Comparison of ENCODE assay signal across 8 cellular contexts in the genomic region with DNA sequence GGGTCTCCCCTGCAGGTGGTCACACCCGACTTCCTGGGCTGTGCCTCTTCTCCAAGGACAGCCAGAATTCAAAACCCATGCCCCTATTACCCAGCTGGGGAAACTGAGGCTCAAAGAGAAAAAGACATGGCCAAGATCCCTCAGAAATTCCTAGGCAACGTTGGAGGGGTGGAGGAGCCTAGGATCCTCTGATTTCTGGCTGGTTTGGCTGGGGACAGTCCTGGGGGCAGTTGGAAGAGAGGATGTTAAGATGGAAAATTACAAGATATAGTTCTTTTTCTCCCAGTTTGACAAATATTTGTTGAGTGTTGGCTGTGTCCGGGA. TPM values are rescaled to one million over a fixed set of nuclear protein-coding genes. Genes with fewer than 3 reads are reported as not detected.
DNase-seq lines count a peak whose midpoint lies in the region; ATAC-seq and TF ChIP-seq lines count a peak whose summit lies in the region.

No MANE protein-coding gene starts in this region.

- H3K27ac ChIP-seq in heart left ventricle (peak overlapping the region; percentile 84 to 99 (median 96)), breast epithelium (peak overlapping the region; percentile 94 to 95), vagina (peak overlapping the region; percentile 93)

- H3K27ac Mint-ChIP-seq in mesothelial cell of epicardium = peak overlapping the region; percentile 88

- intact Hi-C loops in heart left ventricle (cut with DNase I) = loop anchor here in 3 of 10 donors (5.0 kb wide), 3 partner anchors 73 to 183 kb away; a partner anchor contains a TSS
- intact Hi-C loops in left cardiac atrium (cut with DNase I) = no loop called here
- intact Hi-C loops in breast epithelium (cut with DNase I; ENCODE audit: low total_unique reads) = no loop called here
- intact Hi-C loops in vagina (cut with DNase I) = no loop called here

- TF ChIP-seq CTCF in heart left ventricle (IDR thresholded peaks at IDR 0.05) = no peak
- TF ChIP-seq CTCF in breast epithelium (IDR thresholded peaks at IDR 0.05) = no peak
- TF ChIP-seq CTCF in mesothelial cell of epicardium (IDR thresholded peaks at IDR 0.05; ENCODE audit: unreplicated experiment) = no peak
- no peak for TF ChIP-seq CTCF in vagina (IDR thresholded peaks at IDR 0.05)

- H3K36me3 Mint-ChIP-seq in mesothelial cell of epicardium = no peaks in the 10 kb centered on the region

- peak in 1 of 5 donors; percentile 25 for DNase-seq in heart left ventricle
- DNase-seq in left cardiac atrium = no peak
- no peak for DNase-seq in breast epithelium (ENCODE audit: low spot score in 2 of 2)
- DNase-seq in mesothelial cell of epicardium (ENCODE audit: low spot score in 2 of 2, unreplicated experiment in 2 of 2) = no peak
- no peak for DNase-seq in vagina (ENCODE audit: extremely low spot score in 2 of 2)
- no peak for DNase-seq in CD1c-positive myeloid dendritic cell (ENCODE audit: extremely low spot score)
- no peak for DNase-seq in NCI-H128 (lab: John Stamatoyannopoulos, UW; ENCODE audit: unreplicated experiment)
- no peak for DNase-seq in UCSD-AML1 (lab: John Stamatoyannopoulos, UW; ENCODE audit: unreplicated experiment)

- no peaks in the 10 kb centered on the region for H3K27me3 Mint-ChIP-seq in mesothelial cell of epicardium (ENCODE audit: low read depth)

- H3K4me3 ChIP-seq in heart left ventricle (peak overlapping the region; percentile 78 to 100 (median 96)), breast epithelium (peak overlapping the region; percentile 65 to 99 (median 97)), vagina (peak overlapping the region; percentile 97 to 100)

- peak overlapping the region; percentile 56 for H3K4me3 Mint-ChIP-seq in mesothelial cell of epicardium

- H3K4me1 ChIP-seq in heart left ventricle (peaks cover 5 to 68% (median 34%) of the 10 kb centered on the region in 12 donors), breast epithelium (peaks cover 4 to 10% of the 10 kb centered on the region in 2 donors), vagina (peaks cover 74% of the 10 kb centered on the region)

- H3K9me3 Mint-ChIP-seq in mesothelial cell of epicardium = no peaks in the 10 kb centered on the region

- peaks cover 0 to 21% (median 0%) of the 10 kb centered on the region in 9 donors for H3K36me3 ChIP-seq in heart left ventricle
- no peaks in the 10 kb centered on the region for H3K36me3 ChIP-seq in breast epithelium
- no peaks in the 10 kb centered on the region for H3K36me3 ChIP-seq in vagina

- WGBS in heart left ventricle, 4 donors = 13 to 21% (median 20%) methylated on average over 3 of the region's 3 CpGs

- peaks cover 8% of the 10 kb centered on the region for H3K4me1 Mint-ChIP-seq in mesothelial cell of epicardium

- ATAC-seq in heart left ventricle = no peak
- ATAC-seq in left cardiac atrium = no peak

- TF ChIP-seq POLR2A in heart left ventricle (IDR thresholded peaks at IDR 0.05) (no peak), breast epithelium (IDR thresholded peaks at IDR 0.05) (no peak), vagina (IDR thresholded peaks at IDR 0.05) (no peak)

- H3K9me3 ChIP-seq in heart left ventricle (no peaks in the 10 kb centered on the region), breast epithelium (no peaks in the 10 kb centered on the region), vagina (no peaks in the 10 kb centered on the region)

- H3K27me3 ChIP-seq in heart left ventricle (no peaks in the 10 kb centered on the region), breast epithelium (no peaks in the 10 kb centered on the region), vagina (no peaks in the 10 kb centered on the region)

RNA-seq across cellular contexts. Expression of a gene that starts 2.4 kb away (rescaled TPM):
- total RNA-seq in heart left ventricle = 100 to 1,000 TPM in 1 of 9 donors, 10 to 100 TPM in 8; 31.2 to 106 (median 46.8) TPM
- polyA plus RNA-seq in heart left ventricle = 10 to 100 TPM; 50.9 to 74.9 TPM
- total RNA-seq in left cardiac atrium = 10 to 100 TPM; 48.4 to 91.7 TPM
- total RNA-seq in breast epithelium = 10 to 100 TPM; 31.8 to 61.6 (median 52.2) TPM
- total RNA-seq in mesothelial cell of epicardium = 49.3 to 54.8 TPM (median 53.8 TPM) in 3 replicates
- 103 TPM for total RNA-seq in vagina

RNA-seq across cellular contexts. Expression of a gene that starts 11.4 kb away (rescaled TPM):
- 1 to 10 TPM in 1 of 9 donors, under 1 TPM in 3, not detected in 5; 0.56 to 2.7 (median 0.65) TPM for total RNA-seq in heart left ventricle
- polyA plus RNA-seq in heart left ventricle = under 1 TPM; 0.23 to 0.78 TPM
- total RNA-seq in left cardiac atrium = 1 to 10 TPM in 1 of 2 donors, under 1 TPM in 1; 0.47 to 1.0 TPM
- 1 to 10 TPM; 1.8 to 2.5 (median 2.3) TPM for total RNA-seq in breast epithelium
- total RNA-seq in mesothelial cell of epicardium = 0.38 to 0.60 TPM (median 0.59 TPM) in 3 replicates
- total RNA-seq in vagina = 3.9 TPM

RNA-seq across cellular contexts. Expression of a gene that starts 12.8 kb away (rescaled TPM):
- 10 to 100 TPM; 12.9 to 33.0 (median 26.9) TPM for total RNA-seq in heart left ventricle
- polyA plus RNA-seq in heart left ventricle = 10 to 100 TPM; 12.1 to 14.2 TPM
- 10 to 100 TPM; 13.0 to 16.3 TPM for total RNA-seq in left cardiac atrium
- total RNA-seq in breast epithelium = 10 to 100 TPM in 1 of 3 donors, 1 to 10 TPM in 2; 5.9 to 15.1 (median 7.2) TPM
- 15.2 to 18.1 TPM (median 16.7 TPM) in 3 replicates for total RNA-seq in mesothelial cell of epicardium
- 13.0 TPM for total RNA-seq in vagina

RNA-seq across cellular contexts. Expression of a gene that starts 41.9 kb away (rescaled TPM):
- total RNA-seq in heart left ventricle = 100 to 1,000 TPM in 1 of 9 donors, 10 to 100 TPM in 1, 1 to 10 TPM in 4, under 1 TPM in 3; 0.23 to 107 (median 1.1) TPM
- 1 to 10 TPM; 1.4 to 8.0 TPM for polyA plus RNA-seq in heart left ventricle
- 1 to 10 TPM; 1.5 to 5.5 TPM for total RNA-seq in left cardiac atrium
- 100 to 1,000 TPM in 1 of 3 donors, 10 to 100 TPM in 2; 29.8 to 109 (median 38.4) TPM for total RNA-seq in breast epithelium
- total RNA-seq in mesothelial cell of epicardium = 272 to 287 TPM (median 278 TPM) in 3 replicates
- 20.6 TPM for total RNA-seq in vagina
